22 cellular contexts compared by ENCODE assay signal in genomic region chr2:86081724-86082123, GRCh38. TPM values are rescaled to one million over a fixed set of nuclear protein-coding genes. Genes with fewer than 3 reads are reported as not detected.
DNase-seq lines count a peak whose midpoint lies in the region; ATAC-seq, FAIRE-seq and TF ChIP-seq lines count a peak whose summit lies in the region.
"Had no signal": no experiment of that assay in that cellular context is flagged by ENCODE, and none has a peak within 500 bp of the region (broad histone marks: within the 10 kb centered on the region; RNA-seq: fewer than 3 reads in every experiment).

No MANE protein-coding gene starts in this region.

- H3K4me3 ChIP-seq in HepG2 (replicated peaks in 1 of 3; ENCODE audit: insufficient read depth in 1 of 3, low read depth in 2 of 3, low read length in 3 of 3): no peak overlapping the region
- H3K4me3 ChIP-seq in right lobe of liver: no peak overlapping the region
- H3K4me3 ChIP-seq in adrenal gland: no peak overlapping the region
- no peak overlapping the region for H3K4me3 ChIP-seq in sigmoid colon
- H3K4me3 ChIP-seq: GM12878, HAP-1, MG63, PC-9 had no signal

- H4K20me1 ChIP-seq in HepG2 (ENCODE audit: insufficient read depth, low read length): peaks cover 2% of the 10 kb centered on the region; the same call in 1 of the 2 replicates

- TF ChIP-seq POLR2A in HepG2 (IDR thresholded peaks at IDR 0.05; ENCODE audit: insufficient read depth in 1 of 2, low read depth in 2 of 2, low read length in 2 of 2) (no peak), right lobe of liver (IDR thresholded peaks at IDR 0.05) (no peak), adrenal gland (IDR thresholded peaks at IDR 0.05) (no peak), sigmoid colon (IDR thresholded peaks at IDR 0.05) (no peak)

- no peaks in the 10 kb centered on the region for H3K9me3 Mint-ChIP-seq in WTC11

- no peak overlapping the region for H3K27ac ChIP-seq in HepG2 (ENCODE audit: extremely low read length, insufficient read depth, low read length)
- no peak overlapping the region for H3K27ac ChIP-seq in right lobe of liver
- peak overlapping the region in 1 of 5 donors; percentile 37 for H3K27ac ChIP-seq in adrenal gland
- H3K27ac ChIP-seq in sigmoid colon: no peak overlapping the region
- H3K27ac ChIP-seq: PC-9, RWPE1 had no signal

- no peak overlapping the region for H3K4me2 ChIP-seq in HepG2 (ENCODE audit: low read depth, low read length)
- H3K4me2 ChIP-seq: PC-9 had no signal

- H3K9me3 ChIP-seq in HepG2 (ENCODE audit: low read length): no peaks in the 10 kb centered on the region
- H3K9me3 ChIP-seq in right lobe of liver: no peaks in the 10 kb centered on the region
- H3K9me3 ChIP-seq in adrenal gland (replicated peaks in 1 of 3): no peaks in the 10 kb centered on the region
- no peaks in the 10 kb centered on the region for H3K9me3 ChIP-seq in sigmoid colon
- H3K9me3 ChIP-seq: Caco-2, HAP-1, MG63 had no signal

- no peak for DNase-seq in HepG2 (ENCODE audit: low spot score)
- DNase-seq in right lobe of liver: no peak
- DNase-seq in adrenal gland: peak in 6 of 7 donors; percentile 66 to 81 (median 76)
- peak; percentile 38 for DNase-seq in kidney tubule cell (ENCODE audit: low spot score)
- no peak for DNase-seq in sigmoid colon
- no peak for DNase-seq in midbrain (lab: John Stamatoyannopoulos, UW)
- no peak for DNase-seq in WTC11 (ENCODE audit: low spot score)
- DNase-seq: C1 segment of cervical spinal cord, Caco-2, DMS153, Karpas-422, MG63, NCI-H1048, NCI-H1436, NCI-H1930, NCI-H226, NCI-H524, PC-9 had no signal

- TF ChIP-seq CTCF in HepG2 (CRISPR knock-in tag; IDR thresholded peaks at IDR 0.05) (no peak), right lobe of liver (IDR thresholded peaks at IDR 0.05) (no peak), adrenal gland (IDR thresholded peaks at IDR 0.05) (no peak), sigmoid colon (IDR thresholded peaks at IDR 0.05) (no peak), WTC11 (IDR thresholded peaks at IDR 0.05) (no peak)

- no peak overlapping the region for H2AFZ ChIP-seq in HepG2 (ENCODE audit: low read length)
- H2AFZ ChIP-seq: PC-9 had no signal

- H3K4me1 ChIP-seq in HepG2 (ENCODE audit: insufficient read depth, low read length): peaks cover 7% of the 10 kb centered on the region
- peaks cover 0 to 20% (median 10%) of the 10 kb centered on the region in 4 donors for H3K4me1 ChIP-seq in right lobe of liver
- peaks cover 0 to 9% of the 10 kb centered on the region in 2 donors for H3K4me1 ChIP-seq in adrenal gland (replicated peaks in 1 of 2)
- H3K4me1 ChIP-seq in sigmoid colon: no peaks in the 10 kb centered on the region
- H3K4me1 ChIP-seq: Caco-2, HAP-1 had no signal

- ATAC-seq in HepG2 (no peak), right lobe of liver (no peak), WTC11 (no peak)
- ATAC-seq: GM12878 had no signal

- WGBS in HepG2 (ENCODE audit: low lambda C conversion rate): 96% methylated on average over 4 of the region's 4 CpGs
- WGBS in right lobe of liver (ENCODE audit: insufficient coverage, low coverage, low lambda C conversion rate, missing lambda C conversion rate): 95% methylated on average over 4 of the region's 4 CpGs
- WGBS in adrenal gland, 4 donors: 49 to 62% (median 54%) methylated on average over 3 to 4 of the region's 4 CpGs
- 95 to 96% methylated on average over 4 of the region's 4 CpGs for WGBS in sigmoid colon, 2 donors

- H3K36me3 ChIP-seq in HepG2 (replicated peaks in 1 of 2; ENCODE audit: control insufficient read depth in 1 of 2, insufficient read depth in 2 of 2, low read length in 2 of 2) (peaks cover 38 to 72% of the 10 kb centered on the region in 2 experiments), right lobe of liver (peaks cover 0 to 15% (median 5%) of the 10 kb centered on the region in 4 donors), adrenal gland (replicated peaks in 1 of 2) (peaks cover 0 to 20% of the 10 kb centered on the region in 2 donors), sigmoid colon (peaks cover 5 to 76% (median 20%) of the 10 kb centered on the region in 4 donors)

- in situ Hi-C loops in HepG2 (cut with HindIII; ENCODE audit: extremely low pct_ligation_motif_present, low pct_unique_long_range_greater_than_20kb): no loop called here

- H3K9ac ChIP-seq in HepG2 (ENCODE audit: insufficient read depth, low read depth, low read length): no peak overlapping the region

- peaks cover 63% of the 10 kb centered on the region for H3K36me3 Mint-ChIP-seq in WTC11

- POLR2A ChIA-PET in HepG2 (lab: Yijun Ruan, JAX): no interaction called here
- POLR2A ChIA-PET in WTC11 (lab: Charles Lee): no interaction called here

- TF ChIP-seq RAD21 in HepG2 (CRISPR knock-in tag; IDR thresholded peaks at IDR 0.05): no peak

- CTCF ChIA-PET in HepG2 (lab: Yijun Ruan, JAX; ENCODE audit: low intra/inter-chr PET ratio, low total read pairs) (no interaction called here), WTC11 (lab: Charles Lee) (no interaction called here)

- no peak overlapping the region for H3K27ac Mint-ChIP-seq in WTC11

- H3K79me2 ChIP-seq in HepG2 (ENCODE audit: insufficient read depth, low read length): no peaks in the 10 kb centered on the region

- no peaks in the 10 kb centered on the region for H3K27me3 ChIP-seq in HepG2 (ENCODE audit: control insufficient read depth in 1 of 2, insufficient read depth in 2 of 2, low read length in 2 of 2)
- no peaks in the 10 kb centered on the region for H3K27me3 ChIP-seq in right lobe of liver
- H3K27me3 ChIP-seq in adrenal gland: no peaks in the 10 kb centered on the region
- no peaks in the 10 kb centered on the region for H3K27me3 ChIP-seq in sigmoid colon
- H3K27me3 ChIP-seq: MG63 had no signal

- no peak overlapping the region for H3K4me3 Mint-ChIP-seq in WTC11

- no TSS peak for BruUV-seq in HepG2 (replicated peaks; lab: Mats Ljungman, UMichigan)

- H3K4me1 Mint-ChIP-seq in WTC11: no peaks in the 10 kb centered on the region

- H3K27me3 Mint-ChIP-seq in WTC11 (ENCODE audit: low read depth): no peaks in the 10 kb centered on the region

- intact Hi-C loops in HepG2 (cut with micrococcal nuclease; ENCODE audit: unreplicated experiment) (no loop called here), right lobe of liver (cut with DNase I) (loop anchor here in 1 of 2 donors (5.0 kb wide), 1 partner anchor 254 kb away; no protein-coding TSS in a partner anchor), adrenal gland (cut with DNase I) (loop anchor here in 1 of 2 donors (10.0 kb wide), 1 partner anchor 427 kb away; no protein-coding TSS in a partner anchor), sigmoid colon (cut with DNase I) (loop anchor here (10.0 kb wide), 1 partner anchor 357 kb away; no protein-coding TSS in a partner anchor)

- no peak for TF ChIP-seq EP300 in HepG2 (IDR thresholded peaks at IDR 0.05; ENCODE audit: low read depth in 2 of 2, low read length in 2 of 2)
- TF ChIP-seq EP300 in HepG2 (CRISPR knock-in tag; IDR thresholded peaks at IDR 0.05; ENCODE audit: borderline replicate concordance): no peak
- TF ChIP-seq EP300 in sigmoid colon (IDR thresholded peaks at IDR 0.05): no peak

- FAIRE-seq in HepG2 (lab: Jason Lieb, UNC): no peak
- FAIRE-seq: GM12878, GM19239 had no signal

RNA-seq across cellular contexts. Expression of gene POLR1A, which starts 24.0 kb away (rescaled TPM):
- total RNA-seq in HepG2 (2016; rRNA removed; fragmentation: Illumina TruSeq; extraction: Trizol): 39.9 and 61.1 TPM in 2 replicates
- 4.1 and 4.4 TPM in 2 replicates for total RNA-seq in HepG2 (2016; cell fraction: cytosol; rRNA removed; fragmentation: Illumina TruSeq; extraction: Trizol; ENCODE audit: low read depth)
- total RNA-seq in HepG2 (2016; cell fraction: insoluble cytoplasmic fraction; rRNA removed; fragmentation: Illumina TruSeq; extraction: Trizol): 41.0 and 46.9 TPM in 2 replicates
- total RNA-seq in HepG2 (2016; cell fraction: membrane; rRNA removed; fragmentation: Illumina TruSeq; extraction: Trizol): 11.5 and 14.0 TPM in 2 replicates
- 44.7 and 47.5 TPM in 2 replicates for total RNA-seq in HepG2 (2016; cell fraction: nucleus; rRNA removed; fragmentation: Illumina TruSeq; extraction: Trizol)
- 6.5 and 7.2 TPM in 2 replicates for polyA plus RNA-seq in HepG2 (2011; rRNA removed)
- 4.2 and 4.6 TPM in 2 replicates for polyA plus RNA-seq in HepG2 (2011; cell fraction: cytosol; rRNA removed)
- 13.7 and 16.1 TPM in 2 replicates for polyA plus RNA-seq in HepG2 (2011; cell fraction: nucleus; rRNA removed)
- polyA plus RNA-seq in HepG2 (2012): 13.5 and 22.6 TPM in 2 replicates
- polyA plus RNA-seq in HepG2 (2016; cell fraction: cytosol; fragmentation: Illumina TruSeq; extraction: Trizol; ENCODE audit: low read depth): 1.0 TPM in 2 replicates
- polyA plus RNA-seq in HepG2 (2016; cell fraction: insoluble cytoplasmic fraction; fragmentation: Illumina TruSeq; extraction: Trizol; ENCODE audit: low read depth): 14.6 and 20.3 TPM in 2 replicates
- polyA plus RNA-seq in HepG2 (2016; cell fraction: membrane; fragmentation: Illumina TruSeq; extraction: Trizol; ENCODE audit: low read depth): 2.5 and 3.0 TPM in 2 replicates
- 26.2 and 30.4 TPM in 2 replicates for polyA plus RNA-seq in HepG2 (2016; cell fraction: nucleus; fragmentation: Illumina TruSeq; extraction: Trizol; ENCODE audit: insufficient read depth, low read depth)
- polyA minus RNA-seq in HepG2 (2011; rRNA and poly(A)+ RNA removed; ENCODE audit: low replicate concordance): 21.9 and 31.1 TPM in 2 replicates
- 18.7 and 22.5 TPM in 2 replicates for polyA minus RNA-seq in HepG2 (2011; cell fraction: cytosol; rRNA and poly(A)+ RNA removed)
- polyA minus RNA-seq in HepG2 (2011; cell fraction: nucleus; rRNA and poly(A)+ RNA removed): 50.6 and 72.4 TPM in 2 replicates
- total RNA-seq in right lobe of liver: 10 to 100 TPM; 12.5 to 19.7 (median 14.4) TPM
- total RNA-seq in adrenal gland: 10 to 100 TPM; 11.8 to 50.1 (median 29.4) TPM
- 10 to 100 TPM in 1 of 3 donors, 1 to 10 TPM in 2; 4.6 to 15.4 (median 6.8) TPM for polyA plus RNA-seq in adrenal gland
- 10 to 100 TPM in 3 of 4 donors, 1 to 10 TPM in 1; 7.1 to 17.9 (median 12.7) TPM for total RNA-seq in sigmoid colon
- polyA plus RNA-seq in sigmoid colon: 10 to 100 TPM in 1 of 3 donors, 1 to 10 TPM in 2; 1.2 to 10.1 (median 2.3) TPM
- total RNA-seq in WTC11 (2021): 39.4 to 47.5 TPM (median 40.1 TPM) in 3 replicates

RNA-seq across cellular contexts. Expression of gene PTCD3, which starts 24.3 kb away (rescaled TPM):
- total RNA-seq in HepG2 (2016; rRNA removed; fragmentation: Illumina TruSeq; extraction: Trizol) (309 and 342 TPM in 2 replicates), right lobe of liver (10 to 100 TPM; 47.6 to 68.2 (median 56.1) TPM), adrenal gland (100 to 1,000 TPM in 5 of 8 donors, 10 to 100 TPM in 3; 41.7 to 332 (median 112) TPM), sigmoid colon (10 to 100 TPM; 44.9 to 94.2 (median 58.7) TPM), WTC11 (2021) (161 to 192 TPM (median 163 TPM) in 3 replicates)
- 71.6 and 79.2 TPM in 2 replicates for total RNA-seq in HepG2 (2016; cell fraction: cytosol; rRNA removed; fragmentation: Illumina TruSeq; extraction: Trizol; ENCODE audit: low read depth)
- 310 TPM in 2 replicates for total RNA-seq in HepG2 (2016; cell fraction: insoluble cytoplasmic fraction; rRNA removed; fragmentation: Illumina TruSeq; extraction: Trizol)
- total RNA-seq in HepG2 (2016; cell fraction: membrane; rRNA removed; fragmentation: Illumina TruSeq; extraction: Trizol): 58.3 and 77.0 TPM in 2 replicates
- total RNA-seq in HepG2 (2016; cell fraction: nucleus; rRNA removed; fragmentation: Illumina TruSeq; extraction: Trizol): 445 and 480 TPM in 2 replicates
- polyA plus RNA-seq in HepG2 (2011; rRNA removed) (98.5 and 124 TPM in 2 replicates), adrenal gland (100 to 1,000 TPM in 1 of 3 donors, 10 to 100 TPM in 2; 34.8 to 120 (median 47.4) TPM), sigmoid colon (10 to 100 TPM in 2 of 3 donors, 1 to 10 TPM in 1; 7.8 to 31.8 (median 16.6) TPM)
- 24.5 and 34.9 TPM in 2 replicates for polyA plus RNA-seq in HepG2 (2011; cell fraction: cytosol; rRNA removed)
- polyA plus RNA-seq in HepG2 (2011; cell fraction: nucleus; rRNA removed): 236 and 278 TPM in 2 replicates
- 66.3 and 99.3 TPM in 2 replicates for polyA plus RNA-seq in HepG2 (2012)
- polyA plus RNA-seq in HepG2 (2016; cell fraction: cytosol; fragmentation: Illumina TruSeq; extraction: Trizol; ENCODE audit: low read depth): 8.5 and 10.5 TPM in 2 replicates
- polyA plus RNA-seq in HepG2 (2016; cell fraction: insoluble cytoplasmic fraction; fragmentation: Illumina TruSeq; extraction: Trizol; ENCODE audit: low read depth): 166 and 170 TPM in 2 replicates
- polyA plus RNA-seq in HepG2 (2016; cell fraction: membrane; fragmentation: Illumina TruSeq; extraction: Trizol; ENCODE audit: low read depth): 10.8 and 14.6 TPM in 2 replicates
- polyA plus RNA-seq in HepG2 (2016; cell fraction: nucleus; fragmentation: Illumina TruSeq; extraction: Trizol; ENCODE audit: insufficient read depth, low read depth): 350 and 370 TPM in 2 replicates
- polyA minus RNA-seq in HepG2 (2011; rRNA and poly(A)+ RNA removed; ENCODE audit: low replicate concordance): 87.7 and 177 TPM in 2 replicates
- polyA minus RNA-seq in HepG2 (2011; cell fraction: cytosol; rRNA and poly(A)+ RNA removed): 91.6 and 159 TPM in 2 replicates
- polyA minus RNA-seq in HepG2 (2011; cell fraction: nucleus; rRNA and poly(A)+ RNA removed): 941 and 2,119 TPM in 2 replicates

Comparison
In these comparisons a context has a peak if more than half of its experiments do, and no peak if none do; other contexts are left out.
1. DNase-seq: peak in adrenal gland (6 of 7) and kidney tubule cell (single experiment); none in HepG2 (single experiment), right lobe of liver (0 of 3), sigmoid colon (single experiment), midbrain (single experiment) and WTC11 (single experiment).